ENCODE assay signal across 1 cellular context in genomic region chr1:25544243-25544764, GRCh38.
TF ChIP-seq lines count a peak whose summit lies in the region.

No MANE protein-coding gene starts in this region.

TF ChIP-seq in HepG2, 621 proteins besides CTCF, POLR2A, EP300 and RAD21 (continued from another document):
- TF ChIP-seq ZNF687 (CRISPR knock-in tag; IDR thresholded peaks at IDR 0.05) (peak; percentile 1; the same call in 1 of the 2 replicates), EZH2 (conservative IDR thresholded peaks at IDR 0.05; ENCODE audit: low read depth, low read length) (no peak), ZFP91 (CRISPR knock-in tag; IDR thresholded peaks at IDR 0.05; ENCODE audit: borderline replicate concordance) (peak; percentile 36; the same call in 1 of the 2 replicates)
TF ChIP-seq in HepG2: peak in this region for 2.
